ENCODE assay signal across 3 cellular contexts in genomic region chr1:6437017-6437700, GRCh38. TPM values are rescaled to one million over a fixed set of nuclear protein-coding genes. Genes with fewer than 3 reads are reported as not detected.
DNase-seq lines count a peak whose midpoint lies in the region; ATAC-seq lines count a peak whose summit lies in the region.
"Not testable (repeated sequence)": the region's sequence is repeated elsewhere in the genome, so short reads cannot be mapped to it uniquely, and the experiment has no call there.
"Had no signal": no experiment of that assay in that cellular context is flagged by ENCODE, and none has a peak within 500 bp of the region (broad histone marks: within the 10 kb centered on the region; RNA-seq: fewer than 3 reads in every experiment).

No MANE protein-coding gene starts in this region.

- intact Hi-C loops in left colon (cut with DNase I, micrococcal nuclease), result not testable (repeated sequence)

- peak; percentile 79 for DNase-seq in NCI-H1105 (lab: John Stamatoyannopoulos, UW)
- DNase-seq in left colon, result not testable (repeated sequence)

- peak; percentile 28 for ATAC-seq in left colon

RNA-seq across cellular contexts. Expression of gene ESPN, which starts 12.6 kb away (rescaled TPM):
- 100 to 1,000 TPM; 100 to 152 TPM for total RNA-seq in left colon
- total RNA-seq: thoracic aorta had no signal

RNA-seq across cellular contexts. Expression of gene HES2, which starts 17.4 kb away (rescaled TPM):
- total RNA-seq in left colon, result 10 to 100 TPM; 29.4 to 34.0 TPM
- total RNA-seq: thoracic aorta had no signal

RNA-seq across cellular contexts. Expression of gene TNFRSF25, which starts 28.8 kb away (rescaled TPM):
- 10 to 100 TPM; 21.7 to 71.9 TPM for total RNA-seq in left colon

RNA-seq across cellular contexts. Expression of gene ACOT7, which starts 43.6 kb away (rescaled TPM):
- 10 to 100 TPM; 50.4 to 58.0 TPM for total RNA-seq in left colon

RNA-seq across cellular contexts. Expression of gene PLEKHG5, which starts 54.3 kb away (rescaled TPM):
- 10 to 100 TPM; 14.1 to 22.3 TPM for total RNA-seq in left colon
